Comparison of ENCODE assay signal across 15 cellular contexts in genomic region chr9:4734150-4734549, GRCh38.
"Had no signal": no experiment of that assay in that cellular context is flagged by ENCODE, and none has a peak within 500 bp of the region (broad histone marks: within the 10 kb centered on the region; RNA-seq: fewer than 3 reads in every experiment).

No MANE protein-coding gene starts in this region.

- H3K27ac Mint-ChIP-seq: activated CD4-positive, alpha-beta T cell treated with anti-CD3 and anti-CD28 coated beads, Interleukin-2, amount 10 ng/mL, durations not matched to agents 7 days and 5 days; stimulated activated effector memory CD8-positive, alpha-beta T cell treated with anti-CD3 and anti-CD28 coated beads, Interleukin-12 subunit alpha, Interleukin-12 subunit beta, amount 100 ng/mL, for 72 hours had no signal

- FAIRE-seq: astrocyte had no signal

- H3K36me3 ChIP-seq: adrenal gland, breast epithelium, left lung, neutrophil, pancreas had no signal

- H3K27ac ChIP-seq: adrenal gland, breast epithelium, heart right ventricle, left lung, neutrophil, pancreas had no signal

- DNase-seq: activated CD4-positive, alpha-beta T cell treated with anti-CD3 and anti-CD28 coated beads, Interleukin-2, amount 10 ng/mL, durations not matched to agents 7 days and 5 days; activated gamma-delta T cell; adrenal gland; cortex of kidney; heart right ventricle; left lung; pancreas; stimulated activated CD4-positive, alpha-beta T cell treated with anti-CD3 and anti-CD28 coated beads, Interleukin-4, amount 100 ng/mL, for 24 hours; T-helper 9 cell had no signal

- ATAC-seq: heart right ventricle; left lung; sciatic nerve; stimulated activated effector memory CD8-positive, alpha-beta T cell treated with anti-CD3 and anti-CD28 coated beads, Interleukin-12 subunit alpha, Interleukin-12 subunit beta, amount 100 ng/mL, for 72 hours had no signal

- H3K4me3 Mint-ChIP-seq: activated CD4-positive, alpha-beta T cell treated with anti-CD3 and anti-CD28 coated beads, Interleukin-2, amount 10 ng/mL, durations not matched to agents 7 days and 5 days; activated naive CD4-positive, alpha-beta T cell treated with anti-CD3 and anti-CD28 coated beads, Interleukin-2, amount 50 U/mL, for 24 hours; stimulated activated effector memory CD8-positive, alpha-beta T cell treated with anti-CD3 and anti-CD28 coated beads, Interleukin-12 subunit alpha, Interleukin-12 subunit beta, amount 100 ng/mL, for 72 hours had no signal

- H3K4me3 ChIP-seq: adrenal gland, breast epithelium, heart right ventricle, left lung, pancreas had no signal

- H3K27me3 Mint-ChIP-seq: activated CD4-positive, alpha-beta T cell treated with anti-CD3 and anti-CD28 coated beads, Interleukin-2, amount 10 ng/mL, durations not matched to agents 7 days and 5 days; activated naive CD4-positive, alpha-beta T cell treated with anti-CD3 and anti-CD28 coated beads, Interleukin-2, amount 50 U/mL, for 24 hours had no signal

- H3K9me3 Mint-ChIP-seq: activated CD4-positive, alpha-beta T cell treated with anti-CD3 and anti-CD28 coated beads, Interleukin-2, amount 10 ng/mL, durations not matched to agents 7 days and 5 days; activated naive CD4-positive, alpha-beta T cell treated with anti-CD3 and anti-CD28 coated beads, Interleukin-2, amount 50 U/mL, for 24 hours; stimulated activated effector memory CD8-positive, alpha-beta T cell treated with anti-CD3 and anti-CD28 coated beads, Interleukin-12 subunit alpha, Interleukin-12 subunit beta, amount 100 ng/mL, for 72 hours had no signal

- H3K27me3 ChIP-seq: adrenal gland, breast epithelium, heart right ventricle, left lung, neutrophil, pancreas had no signal

- H3K9me3 ChIP-seq: adrenal gland, breast epithelium, heart right ventricle, left lung, neutrophil, pancreas had no signal
